In the genomic region with DNA sequence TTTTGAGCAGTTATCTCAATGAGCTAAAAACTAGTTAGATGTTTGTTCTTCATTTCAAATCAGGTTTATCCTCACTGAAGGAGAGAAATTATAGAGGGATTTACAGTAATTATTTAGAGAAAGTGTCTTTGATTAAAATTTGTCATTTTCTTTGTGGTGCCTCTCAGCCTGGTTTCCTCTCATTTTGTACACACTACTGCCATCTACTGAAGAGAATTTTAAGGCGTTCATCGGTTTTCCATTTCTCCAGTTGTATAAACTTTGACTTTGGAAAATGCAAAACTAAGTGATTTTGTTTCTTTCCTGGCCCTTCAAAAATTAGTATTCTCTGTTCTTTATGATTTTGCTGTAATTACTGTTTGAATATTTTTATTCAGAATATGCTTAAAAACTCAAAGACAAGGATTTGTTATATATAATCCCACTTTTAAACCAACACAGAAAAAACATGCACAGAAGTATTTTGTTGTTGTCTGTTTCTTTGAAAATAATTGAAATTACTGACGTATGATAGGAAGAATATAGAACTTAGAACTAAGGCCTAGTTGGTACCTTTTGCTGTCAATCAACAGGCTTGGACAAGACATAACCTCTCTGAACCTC, we compare ENCODE assay signal across 8 cellular contexts. TPM values are rescaled to one million over a fixed set of nuclear protein-coding genes. Genes with fewer than 3 reads are reported as not detected.
A peak's percentile ranks its signal among the peaks of the same experiment; 100 is the strongest.
DNase-seq lines count a peak whose midpoint lies in the region; ATAC-seq, FAIRE-seq and TF ChIP-seq lines count a peak whose summit lies in the region.

No MANE protein-coding gene starts in this region.

- H3K4me1 ChIP-seq in HEK293 (ENCODE audit: control insufficient read depth, insufficient read depth, low read length): no peaks in the 10 kb centered on the region
- H3K4me1 ChIP-seq in suprapubic skin: no peaks in the 10 kb centered on the region

- ATAC-seq in GM19351 (IDR thresholded peaks at IDR 0.05; ENCODE audit: unreplicated experiment): no peak

- no peaks in the 10 kb centered on the region for H3K27me3 ChIP-seq in suprapubic skin

- 22% methylated on average over 3 of the region's 3 CpGs for WGBS in suprapubic skin

- no peak for TF ChIP-seq POLR2A in suprapubic skin (IDR thresholded peaks at IDR 0.05)

- H3K4me3 ChIP-seq in AG10803 (ENCODE audit: low read length) (no peak overlapping the region), HEK293 (ENCODE audit: low read depth, low read length) (no peak overlapping the region), suprapubic skin (no peak overlapping the region)

- H3K9me3 ChIP-seq in HEK293 (ENCODE audit: control insufficient read depth, insufficient read depth, low read depth, low read length) (no peaks in the 10 kb centered on the region), suprapubic skin (no peaks in the 10 kb centered on the region)

- peaks cover 0 to 7% of the 10 kb centered on the region in 2 experiments; a peak in 1 of 3 replicates for H3K36me3 ChIP-seq in HEK293 (ENCODE audit: control insufficient read depth in 2 of 2, insufficient read depth in 1 of 2, low read length in 2 of 2)
- no peaks in the 10 kb centered on the region for H3K36me3 ChIP-seq in suprapubic skin

- TF ChIP-seq CTCF in AG10803 (conservative IDR thresholded peaks at IDR 0.05; ENCODE audit: low read length): peak; percentile 82
- TF ChIP-seq CTCF in HEK293 (tag by site-specific recombination; IDR thresholded peaks at IDR 0.05): no peak
- peak; percentile 14 to 39 for TF ChIP-seq CTCF in suprapubic skin (IDR thresholded peaks at IDR 0.05)

- FAIRE-seq in frontal cortex (lab: Jason Lieb, UNC): peak; percentile 74

- DNase-seq in AG10803 (ENCODE audit: low read depth) (peak; percentile 49), SK-N-DZ (ENCODE audit: low spot score) (peak; percentile 25), frontal cortex (ENCODE audit: low spot score in 2 of 2) (peak in 1 of 2 donors; percentile 18), suprapubic skin (ENCODE audit: low spot score in 2 of 2) (no peak), cortex of kidney (lab: John Stamatoyannopoulos, UW) (no peak), T1000 (lab: John Stamatoyannopoulos, UW) (no peak)

- CTCF ChIA-PET in HEK293 (lab: Yijun Ruan, JAX): interaction anchor here (0.6 to 3.6 kb wide), 7 partner anchors 26 to 557 kb away, joined by 3 to 17 read pairs (median 3); no protein-coding TSS in a partner anchor

- POLR2A ChIA-PET in HEK293 (lab: Yijun Ruan, JAX): no interaction called here

- H3K27ac ChIP-seq in HEK293 (ENCODE audit: extremely low read depth, low read depth, low read length) (no peak overlapping the region), suprapubic skin (no peak overlapping the region)

- no peak for TF ChIP-seq EP300 in suprapubic skin (IDR thresholded peaks at IDR 0.05)

TF ChIP-seq in HEK293, 187 proteins besides CTCF, POLR2A, EP300 and RAD21:
- no peak for TF ChIP-seq ZNF24 (tag by site-specific recombination; IDR thresholded peaks at IDR 0.05)
- peak; percentile 67 for TF ChIP-seq ZNF654 (tag by site-specific recombination; IDR thresholded peaks at IDR 0.05; ENCODE audit: low read depth)
- TF ChIP-seq TRIM28 (IDR thresholded peaks at IDR 0.05; ENCODE audit: borderline replicate concordance, low read length): no peak
- TF ChIP-seq, protein P1, sequence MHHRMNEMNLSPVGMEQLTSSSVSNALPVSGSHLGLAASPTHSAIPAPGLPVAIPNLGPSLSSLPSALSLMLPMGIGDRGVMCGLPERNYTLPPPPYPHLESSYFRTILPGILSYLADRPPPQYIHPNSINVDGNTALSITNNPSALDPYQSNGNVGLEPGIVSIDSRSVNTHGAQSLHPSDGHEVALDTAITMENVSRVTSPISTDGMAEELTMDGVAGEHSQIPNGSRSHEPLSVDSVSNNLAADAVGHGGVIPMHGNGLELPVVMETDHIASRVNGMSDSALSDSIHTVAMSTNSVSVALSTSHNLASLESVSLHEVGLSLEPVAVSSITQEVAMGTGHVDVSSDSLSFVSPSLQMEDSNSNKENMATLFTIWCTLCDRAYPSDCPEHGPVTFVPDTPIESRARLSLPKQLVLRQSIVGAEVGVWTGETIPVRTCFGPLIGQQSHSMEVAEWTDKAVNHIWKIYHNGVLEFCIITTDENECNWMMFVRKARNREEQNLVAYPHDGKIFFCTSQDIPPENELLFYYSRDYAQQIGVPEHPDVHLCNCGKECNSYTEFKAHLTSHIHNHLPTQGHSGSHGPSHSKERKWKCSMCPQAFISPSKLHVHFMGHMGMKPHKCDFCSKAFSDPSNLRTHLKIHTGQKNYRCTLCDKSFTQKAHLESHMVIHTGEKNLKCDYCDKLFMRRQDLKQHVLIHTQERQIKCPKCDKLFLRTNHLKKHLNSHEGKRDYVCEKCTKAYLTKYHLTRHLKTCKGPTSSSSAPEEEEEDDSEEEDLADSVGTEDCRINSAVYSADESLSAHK (tag by site-specific recombination; IDR thresholded peaks at IDR 0.05): no peak

RNA-seq across cellular contexts. Expression of gene ANXA3, which starts 34.4 kb away (rescaled TPM):
- polyA plus RNA-seq in SK-N-DZ (2014; cell fraction: cytosol; rRNA removed): not detected in 2 replicates
- polyA plus RNA-seq in SK-N-DZ (2014; cell fraction: nucleus; rRNA removed): 1.0 TPM in 1 of 2 replicates, not detected in the other
- total RNA-seq in frontal cortex (5.7 TPM), suprapubic skin (10 to 100 TPM; 13.8 to 36.7 (median 19.8) TPM)

Comparison
In these comparisons a context has a peak if more than half of its experiments do, and no peak if none do; other contexts are left out.
1. DNase-seq: peak in AG10803 (single experiment) and SK-N-DZ (single experiment); none in suprapubic skin (0 of 2), cortex of kidney (single experiment) and T1000 (single experiment).